8 cellular contexts compared by ENCODE assay signal in genomic region chr3:170418422-170419300, GRCh38. TPM values are rescaled to one million over a fixed set of nuclear protein-coding genes. Genes with fewer than 3 reads are reported as not detected.
DNase-seq lines count a peak whose midpoint lies in the region; ATAC-seq, FAIRE-seq and TF ChIP-seq lines count a peak whose summit lies in the region.

Gene CLDN11 (plus strand): TSS chr3:170418868. CDS start chr3:170419067, 199 bp downstream.

- intact Hi-C loops in mammary epithelial cell (cut with micrococcal nuclease) = loop anchor here (10.0 kb wide), 1 partner anchor 186 kb away; no protein-coding TSS in a partner anchor
- intact Hi-C loops in sciatic nerve (cut with DNase I) = loop anchor here (5.0 kb wide), 1 partner anchor 394 kb away; no protein-coding TSS in a partner anchor

- peaks cover 3% of the 10 kb centered on the region for H3K9me3 ChIP-seq in mammary epithelial cell (replicated peaks; ENCODE audit: insufficient read depth, low read length)

- H3K9ac ChIP-seq in mammary epithelial cell (ENCODE audit: insufficient read depth, low read length) = no peak within 1 kb of the TSS

- no TSS peak for BruUV-seq in mammary epithelial cell (replicated peaks; lab: Mats Ljungman, UMichigan)

- H4K20me1 ChIP-seq in mammary epithelial cell (ENCODE audit: insufficient read depth, low read length) = no peaks in the 10 kb centered on the region

- WGBS in mammary epithelial cell (ENCODE audit: low coverage, missing lambda C conversion rate) = 31% methylated on average over 24 of the region's 73 CpGs

- CTCF ChIA-PET in mammary epithelial cell (lab: Charles Lee; ENCODE audit: low non-redundant PET) = interaction anchor here (0.6 to 0.9 kb wide), 3 partner anchors 67 to 438 kb away, joined by 3 to 5 read pairs (median 3); no protein-coding TSS in a partner anchor

- no peaks in the 10 kb centered on the region for H3K79me2 ChIP-seq in mammary epithelial cell (ENCODE audit: insufficient read depth, low read length)

- TF ChIP-seq CTCF in D721Med (IDR thresholded peaks at IDR 0.05; ENCODE audit: insufficient read depth, missing control alignments) (no peak), mammary epithelial cell (conservative IDR thresholded peaks at IDR 0.05 in 1 of 2, IDR thresholded peaks at IDR 0.05 in 1 of 2; ENCODE audit: extremely low read depth in 1 of 2, insufficient read depth in 1 of 2, low read depth in 1 of 2, low read length in 2 of 2) (peak in 1 of 2 donors; percentile 6)

- H3K4me3 ChIP-seq in mammary epithelial cell (replicated peaks in 1 of 3; ENCODE audit: insufficient read depth in 1 of 3, low read depth in 2 of 3, low read length in 3 of 3) = peak within 1 kb of the TSS in 2 of 3 experiments; percentile 21 to 23

- H3K36me3 ChIP-seq in mammary epithelial cell (ENCODE audit: insufficient read depth, low read length) = no peaks in the 10 kb centered on the region

- dilution Hi-C loops in mammary epithelial cell (cut with HindIII; ENCODE audit: low sequenced_read_pairs) = no loop called here

- H3K4me2 ChIP-seq in mammary epithelial cell (ENCODE audit: insufficient read depth, low read depth, low read length) = peak within 1 kb of the TSS; percentile 84

- peak within 1 kb of the TSS; percentile 64 for H2AFZ ChIP-seq in mammary epithelial cell (ENCODE audit: low read depth, low read length)

- FAIRE-seq in D721Med (lab: Jason Lieb, UNC) = no peak

- DNase-seq in D721Med (ENCODE audit: insufficient read length, low spot score) (peak; percentile 95), NCI-H1092 (lab: John Stamatoyannopoulos, UW) (peak; percentile 40), mammary epithelial cell (no peak), iPS-NIHi11 (ENCODE audit: low spot score) (peak; percentile 94), sciatic nerve (ENCODE audit: low spot score) (peak; percentile 79)
- DNase-seq in NK-92 treated with Interleukin-12 subunit alpha and Interleukin-12 subunit beta, amount 100 ng/mL, for 24 hours (lab: John Stamatoyannopoulos, UW) = no peak

- peaks cover 18% of the 10 kb centered on the region for H3K4me1 ChIP-seq in mammary epithelial cell (ENCODE audit: insufficient read depth, low read length)

- no peak within 1 kb of the TSS for H3K27ac ChIP-seq in mammary epithelial cell (ENCODE audit: insufficient read depth, low read depth, low read length)

- peaks cover 8% of the 10 kb centered on the region for H3K27me3 ChIP-seq in mammary epithelial cell (ENCODE audit: insufficient read depth, low read length)

- ATAC-seq in sciatic nerve (peak; percentile 72), GM19467 (IDR thresholded peaks at IDR 0.05; ENCODE audit: unreplicated experiment) (no peak), HG03108 (IDR thresholded peaks at IDR 0.05; ENCODE audit: unreplicated experiment) (no peak)

- in situ Hi-C loops in mammary epithelial cell (cut with MboI; ENCODE audit: low sequenced_read_pairs in 2 of 2) = loop anchor here (5.0 to 10.0 kb wide), 2 partner anchors 114 to 394 kb away; no protein-coding TSS in a partner anchor

RNA-seq across cellular contexts. Expression of gene CLDN11, which starts in this region (rescaled TPM):
- total RNA-seq in mammary epithelial cell (10 to 100 TPM in 1 of 2 donors, under 1 TPM in 1; 0.21 to 21.3 TPM), sciatic nerve (88.2 TPM)
- 0.34 TPM for polyA plus RNA-seq in mammary epithelial cell
- polyA minus RNA-seq in mammary epithelial cell = not detected

Comparison
In these comparisons a context has a peak if more than half of its experiments do, and no peak if none do; other contexts are left out.
1. DNase-seq: peak in D721Med (single experiment), NCI-H1092 (single experiment), iPS-NIHi11 (single experiment) and sciatic nerve (single experiment); none in mammary epithelial cell (single experiment) and NK-92 treated with Interleukin-12 subunit alpha and Interleukin-12 subunit beta, amount 100 ng/mL, for 24 hours (single experiment).